ENCODE assay signal across 1 cellular context in the genomic region with DNA sequence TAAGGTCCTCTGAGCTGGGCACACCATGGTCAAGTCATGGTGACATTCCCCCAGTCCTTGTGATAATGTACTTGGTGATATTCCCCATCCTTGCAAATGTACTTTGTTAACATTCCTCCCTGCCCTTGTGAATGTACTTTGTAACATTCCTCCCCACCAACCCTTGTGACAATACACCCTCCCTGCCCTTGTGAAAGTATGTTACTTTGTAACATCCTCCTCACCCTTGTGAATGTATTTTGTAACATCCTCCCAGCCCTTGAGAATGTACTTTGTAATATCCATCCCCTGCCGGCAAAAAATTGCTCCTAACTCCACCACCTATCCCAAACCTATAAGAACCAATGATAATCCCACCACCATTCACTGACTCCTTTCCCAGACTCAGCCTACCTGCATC.
TF ChIP-seq lines count a peak whose summit lies in the region.

No MANE protein-coding gene starts in this region.

TF ChIP-seq in HepG2, 621 proteins besides CTCF, POLR2A, EP300 and RAD21 (continued from another document):
- TF ChIP-seq, protein P1, sequence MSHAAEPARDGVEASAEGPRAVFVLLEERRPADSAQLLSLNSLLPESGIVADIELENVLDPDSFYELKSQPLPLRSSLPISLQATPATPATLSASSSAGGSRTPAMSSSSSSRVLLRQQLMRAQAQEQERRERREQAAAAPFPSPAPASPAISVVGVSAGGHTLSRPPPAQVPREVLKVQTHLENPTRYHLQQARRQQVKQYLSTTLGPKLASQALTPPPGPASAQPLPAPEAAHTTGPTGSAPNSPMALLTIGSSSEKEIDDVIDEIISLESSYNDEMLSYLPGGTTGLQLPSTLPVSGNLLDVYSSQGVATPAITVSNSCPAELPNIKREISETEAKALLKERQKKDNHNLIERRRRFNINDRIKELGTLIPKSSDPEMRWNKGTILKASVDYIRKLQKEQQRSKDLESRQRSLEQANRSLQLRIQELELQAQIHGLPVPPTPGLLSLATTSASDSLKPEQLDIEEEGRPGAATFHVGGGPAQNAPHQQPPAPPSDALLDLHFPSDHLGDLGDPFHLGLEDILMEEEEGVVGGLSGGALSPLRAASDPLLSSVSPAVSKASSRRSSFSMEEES (CRISPR knock-in tag; IDR thresholded peaks at IDR 0.05), result 0 out of 2 replicates have a peak, but pooled peaks have one; percentile 25
- TF ChIP-seq ZNF850 (CRISPR knock-in tag; conservative IDR thresholded peaks at IDR 0.05) (no peak), HNF4G (IDR thresholded peaks at IDR 0.05; ENCODE audit: borderline replicate concordance, low read depth, low read length) (peak; percentile 18; the same call in 1 of the 2 replicates), HNF4G (CRISPR knock-in tag; IDR thresholded peaks at IDR 0.05; ENCODE audit: borderline replicate concordance, low read depth) (no peak)
